In the genomic region with DNA sequence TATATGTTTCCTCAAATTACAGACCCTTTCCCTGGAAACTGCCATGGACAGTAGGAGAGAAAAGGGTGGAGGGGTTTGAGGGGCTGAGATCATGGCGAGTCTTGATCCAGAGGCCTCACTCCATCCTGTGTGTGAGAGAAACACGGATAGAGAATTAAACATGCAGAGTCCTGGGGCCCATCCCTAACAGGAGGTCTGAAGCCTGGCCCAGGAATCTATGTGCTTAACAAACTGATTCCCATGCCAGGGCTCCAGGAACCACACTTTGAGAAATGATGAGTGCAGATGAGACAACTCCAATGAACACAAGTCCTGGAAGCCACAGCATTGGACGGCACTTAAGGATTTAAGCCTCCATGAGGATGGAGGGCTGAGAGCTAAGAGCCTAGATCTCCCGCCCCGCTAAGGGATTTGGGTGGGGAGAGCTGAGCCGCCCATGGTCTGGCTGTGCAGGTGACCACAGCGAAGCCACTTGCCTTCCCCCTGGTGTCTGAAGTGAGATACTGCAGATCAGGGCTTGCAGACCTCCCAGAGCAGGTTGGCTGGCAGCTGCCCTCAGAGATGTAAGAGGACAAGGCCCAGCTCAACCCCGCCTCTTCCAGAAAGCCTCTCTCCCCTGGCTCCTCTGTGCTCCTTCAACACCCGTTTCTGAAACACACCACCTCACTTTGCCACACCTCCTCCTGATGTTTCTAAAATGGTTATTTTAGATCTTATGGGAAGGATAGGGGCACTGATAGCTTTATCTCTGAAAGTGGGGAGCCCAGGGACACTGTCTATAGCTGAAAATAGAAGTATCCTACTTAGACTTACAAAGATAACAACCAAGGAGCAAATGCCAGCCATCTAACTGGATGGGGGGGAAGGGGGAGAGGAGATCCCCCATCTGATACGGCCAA, we compare ENCODE assay signal across 8 cellular contexts. TPM values are rescaled to one million over a fixed set of nuclear protein-coding genes. Genes with fewer than 3 reads are reported as not detected.
A peak's percentile ranks its signal among the peaks of the same experiment; 100 is the strongest.
DNase-seq lines count a peak whose midpoint lies in the region; ATAC-seq and TF ChIP-seq lines count a peak whose summit lies in the region.

No MANE protein-coding gene starts in this region.

- CTCF ChIA-PET in naive thymus-derived CD4-positive, alpha-beta T cell (lab: Charles Lee) = interaction anchor here (0.7 to 2.5 kb wide), 2 partner anchors 11 to 113 kb away, joined by 3 to 18 read pairs; no protein-coding TSS in a partner anchor

- intact Hi-C loops in naive thymus-derived CD4-positive, alpha-beta T cell (cut with micrococcal nuclease) = loop anchor here (1.0 kb wide), 1 partner anchor 113 kb away; no protein-coding TSS in a partner anchor

- no peaks in the 10 kb centered on the region for H3K36me3 Mint-ChIP-seq in naive thymus-derived CD4-positive, alpha-beta T cell

- peak; percentile 83 for TF ChIP-seq RAD21 in Ishikawa (IDR thresholded peaks at IDR 0.05; ENCODE audit: low read depth)

- no peaks in the 10 kb centered on the region for H3K4me1 ChIP-seq in naive thymus-derived CD4-positive, alpha-beta T cell (ENCODE audit: control insufficient read depth in 2 of 2, insufficient read depth in 2 of 2, low read length in 2 of 2)

- no peaks in the 10 kb centered on the region for H3K36me3 ChIP-seq in naive thymus-derived CD4-positive, alpha-beta T cell (ENCODE audit: control insufficient read depth in 2 of 3, insufficient read depth in 3 of 3, low read length in 3 of 3)

- H3K4me3 ChIP-seq in epithelial cell of esophagus (ENCODE audit: low read length) = no peak overlapping the region
- H3K4me3 ChIP-seq in naive thymus-derived CD4-positive, alpha-beta T cell (ENCODE audit: low read length) = no peak overlapping the region

- POLR2A ChIA-PET in naive thymus-derived CD4-positive, alpha-beta T cell (lab: Charles Lee) = no interaction called here

- H3K4me3 Mint-ChIP-seq in naive thymus-derived CD4-positive, alpha-beta T cell = no peak overlapping the region

- no peak overlapping the region for H3K27ac Mint-ChIP-seq in naive thymus-derived CD4-positive, alpha-beta T cell

- peaks cover 0 to 1% (median 0%) of the 10 kb centered on the region in 11 donors for H3K9me3 Mint-ChIP-seq in naive thymus-derived CD4-positive, alpha-beta T cell

- H3K4me1 Mint-ChIP-seq in naive thymus-derived CD4-positive, alpha-beta T cell = peaks cover 0 to 4% (median 0%) of the 10 kb centered on the region in 7 donors

- H3K27ac ChIP-seq in naive thymus-derived CD4-positive, alpha-beta T cell (ENCODE audit: low read depth, low read length) = no peak overlapping the region

- no peaks in the 10 kb centered on the region for H3K9me3 ChIP-seq in naive thymus-derived CD4-positive, alpha-beta T cell (ENCODE audit: control insufficient read depth in 2 of 3, low read length in 3 of 3)

- ATAC-seq in GM21723 (IDR thresholded peaks at IDR 0.05; ENCODE audit: unreplicated experiment) = peak; percentile 89
- ATAC-seq in naive thymus-derived CD4-positive, alpha-beta T cell = peak; percentile 62

- no peaks in the 10 kb centered on the region for H3K27me3 ChIP-seq in naive thymus-derived CD4-positive, alpha-beta T cell (ENCODE audit: control insufficient read depth in 2 of 2, insufficient read depth in 2 of 2, low read length in 2 of 2)

- peak; percentile 11 for DNase-seq in activated naive CD4-positive, alpha-beta T cell treated with Interleukin-2 at 50 U/mL for 16 hours
- no peak for DNase-seq in activated naive CD4-positive, alpha-beta T cell (lab: John Stamatoyannopoulos, UW)
- DNase-seq in T1000 (lab: John Stamatoyannopoulos, UW) = peak; percentile 42
- DNase-seq in epithelial cell of esophagus (ENCODE audit: low read depth) = peak; percentile 49
- DNase-seq in naive thymus-derived CD4-positive, alpha-beta T cell = peak in 4 of 9 donors; percentile 10 to 29 (median 12)
- DNase-seq in OCI-M2 (lab: John Stamatoyannopoulos, UW; ENCODE audit: unreplicated experiment) = no peak

- peaks cover 0 to 9% (median 0%) of the 10 kb centered on the region in 5 donors for H3K27me3 Mint-ChIP-seq in naive thymus-derived CD4-positive, alpha-beta T cell

- TF ChIP-seq EP300 in Ishikawa (IDR thresholded peaks at IDR 0.05; ENCODE audit: borderline replicate concordance) = no peak

- TF ChIP-seq CTCF in epithelial cell of esophagus (IDR thresholded peaks at IDR 0.05; ENCODE audit: insufficient read depth, low read depth, low read length, missing control alignments) = peak; percentile 54

TF ChIP-seq in Ishikawa, 13 proteins besides CTCF, POLR2A, EP300 and RAD21:
- TF ChIP-seq EGR1 (IDR thresholded peaks at IDR 0.05) = no peak
- peak; percentile 24; the same call in 1 of the 2 replicates for TF ChIP-seq ZBTB7A (IDR thresholded peaks at IDR 0.05; ENCODE audit: low read depth)

RNA-seq across cellular contexts. Expression of a gene that starts 24.8 kb away (rescaled TPM):
- total RNA-seq in naive thymus-derived CD4-positive, alpha-beta T cell = 1 to 10 TPM in 1 of 5 experiments, under 1 TPM in 3, not detected in 1; 0.15 to 1.0 (median 0.48) TPM
- under 1 TPM; 0.06 to 0.32 TPM for polyA plus RNA-seq in naive thymus-derived CD4-positive, alpha-beta T cell

RNA-seq across cellular contexts. Expression of a gene that starts 42.1 kb away (rescaled TPM):
- total RNA-seq in naive thymus-derived CD4-positive, alpha-beta T cell = 1 to 10 TPM in 2 of 5 experiments, under 1 TPM in 3; 0.58 to 2.0 (median 0.76) TPM
- polyA plus RNA-seq in naive thymus-derived CD4-positive, alpha-beta T cell = under 1 TPM; 0.30 to 0.54 TPM

Comparison
In these comparisons a context has a peak if more than half of its experiments do, and no peak if none do; other contexts are left out.
1. DNase-seq: peak in activated naive CD4-positive, alpha-beta T cell treated with Interleukin-2 at 50 U/mL for 16 hours (single experiment), T1000 (single experiment) and epithelial cell of esophagus (single experiment); none in activated naive CD4-positive, alpha-beta T cell (0 of 4) and OCI-M2 (single experiment).